Comparison of ENCODE assay signal across 8 cellular contexts in the genomic region with DNA sequence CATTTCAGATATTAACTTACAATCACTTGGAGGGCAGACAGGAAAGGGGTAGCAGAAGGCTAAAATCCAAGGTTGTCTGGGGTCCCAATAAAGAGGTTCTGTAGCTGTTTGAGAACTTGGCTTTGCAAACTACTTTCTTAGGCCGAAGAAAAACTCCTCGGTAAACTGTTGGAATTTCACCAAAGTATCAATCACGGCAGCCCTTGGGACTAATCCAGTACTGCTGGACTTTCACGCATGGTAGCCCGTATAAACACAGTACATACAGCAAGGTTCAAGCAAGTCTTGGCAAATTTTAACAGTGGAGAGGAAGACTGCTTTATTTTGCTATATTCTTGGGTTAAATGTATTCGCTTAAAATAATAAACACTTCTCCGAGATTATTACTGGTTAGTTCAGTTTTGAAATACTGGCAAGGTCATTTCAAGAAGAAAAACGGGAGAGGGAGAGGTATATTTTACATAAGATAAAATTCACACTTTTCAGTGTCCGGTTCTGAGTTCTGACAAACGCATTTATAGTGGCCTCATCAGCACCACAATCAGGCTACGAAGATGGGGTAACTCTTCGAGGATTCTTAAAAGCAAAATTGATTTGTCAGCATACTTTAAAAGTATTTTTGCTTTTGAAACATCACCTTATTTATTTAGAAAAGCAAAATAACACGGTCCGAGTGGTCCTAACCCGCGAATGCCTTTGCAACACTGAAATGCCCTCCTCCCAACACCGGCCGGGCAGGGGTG. TPM values are rescaled to one million over a fixed set of nuclear protein-coding genes. Genes with fewer than 3 reads are reported as not detected.
DNase-seq lines count a peak whose midpoint lies in the region; ATAC-seq and TF ChIP-seq lines count a peak whose summit lies in the region.

No MANE protein-coding gene starts in this region.

- ATAC-seq in activated T-helper 17 cell treated with anti-CD3 and anti-CD28 coated beads, Interleukin-2, amount 50 U/mL, for 72 hours (replicated peaks), result no peak
- no peak for ATAC-seq in stimulated activated effector memory CD8-positive, alpha-beta T cell treated with anti-CD3 and anti-CD28 coated beads, Interleukin-12 subunit alpha, Interleukin-12 subunit beta, amount 100 ng/mL, for 72 hours
- ATAC-seq in HG03432 (IDR thresholded peaks at IDR 0.05; ENCODE audit: unreplicated experiment), result no peak
- no peak for ATAC-seq in HG02623 (IDR thresholded peaks at IDR 0.05; ENCODE audit: unreplicated experiment)

- H3K36me3 Mint-ChIP-seq in activated T-helper 17 cell treated with anti-CD3 and anti-CD28 coated beads, Interleukin-2, amount 50 U/mL, for 72 hours (ENCODE audit: low read depth), result peaks cover 20% of the 10 kb centered on the region
- peaks cover 17% of the 10 kb centered on the region for H3K36me3 Mint-ChIP-seq in stimulated activated effector memory CD8-positive, alpha-beta T cell treated with anti-CD3 and anti-CD28 coated beads, Interleukin-12 subunit alpha, Interleukin-12 subunit beta, amount 100 ng/mL, for 72 hours

- H3K9me3 Mint-ChIP-seq in activated T-helper 17 cell treated with anti-CD3 and anti-CD28 coated beads, Interleukin-2, amount 50 U/mL, for 72 hours, result no peaks in the 10 kb centered on the region
- no peaks in the 10 kb centered on the region for H3K9me3 Mint-ChIP-seq in stimulated activated effector memory CD8-positive, alpha-beta T cell treated with anti-CD3 and anti-CD28 coated beads, Interleukin-12 subunit alpha, Interleukin-12 subunit beta, amount 100 ng/mL, for 72 hours

- peaks cover 36% of the 10 kb centered on the region for H3K4me1 Mint-ChIP-seq in activated T-helper 17 cell treated with anti-CD3 and anti-CD28 coated beads, Interleukin-2, amount 50 U/mL, for 72 hours
- peaks cover 57% of the 10 kb centered on the region for H3K4me1 Mint-ChIP-seq in stimulated activated effector memory CD8-positive, alpha-beta T cell treated with anti-CD3 and anti-CD28 coated beads, Interleukin-12 subunit alpha, Interleukin-12 subunit beta, amount 100 ng/mL, for 72 hours

- H3K27ac Mint-ChIP-seq in activated T-helper 17 cell treated with anti-CD3 and anti-CD28 coated beads, Interleukin-2, amount 50 U/mL, for 72 hours, result peak overlapping the region; percentile 76
- peak overlapping the region; percentile 83 for H3K27ac Mint-ChIP-seq in stimulated activated effector memory CD8-positive, alpha-beta T cell treated with anti-CD3 and anti-CD28 coated beads, Interleukin-12 subunit alpha, Interleukin-12 subunit beta, amount 100 ng/mL, for 72 hours

- H3K9me3 ChIP-seq in iPS-18c (ENCODE audit: control insufficient read depth, insufficient read depth, low read length), result no peaks in the 10 kb centered on the region

- H3K4me3 ChIP-seq in HFF-Myc (replicated peaks; ENCODE audit: low read depth, low read length) (peak overlapping the region; percentile 97), iPS-18c (ENCODE audit: insufficient read depth, low read depth, low read length) (peak overlapping the region; percentile 84)

- peak overlapping the region; percentile 86 for H3K4me3 Mint-ChIP-seq in activated T-helper 17 cell treated with anti-CD3 and anti-CD28 coated beads, Interleukin-2, amount 50 U/mL, for 72 hours
- peak overlapping the region; percentile 97 for H3K4me3 Mint-ChIP-seq in stimulated activated effector memory CD8-positive, alpha-beta T cell treated with anti-CD3 and anti-CD28 coated beads, Interleukin-12 subunit alpha, Interleukin-12 subunit beta, amount 100 ng/mL, for 72 hours

- no peak for TF ChIP-seq CTCF in HFF-Myc (IDR thresholded peaks at IDR 0.05; ENCODE audit: low read depth, low read length, missing control alignments)

- no peak for DNase-seq in HFF-Myc (ENCODE audit: extremely low read depth, low read depth)
- DNase-seq in stimulated activated effector memory CD8-positive, alpha-beta T cell treated with anti-CD3 and anti-CD28 coated beads, Interleukin-12 subunit alpha, Interleukin-12 subunit beta, amount 100 ng/mL, for 72 hours (ENCODE audit: low spot score in 2 of 2), result no peak
- DNase-seq in NAMALWA (ENCODE audit: low spot score), result no peak
- no peak for DNase-seq in stimulated activated CD4-positive, alpha-beta T cell treated with anti-CD3 and anti-CD28 coated beads, Interleukin-12 subunit alpha, Interleukin-12 subunit beta, amount 100 ng/mL, for 4 hours

- H3K27me3 Mint-ChIP-seq in activated T-helper 17 cell treated with anti-CD3 and anti-CD28 coated beads, Interleukin-2, amount 50 U/mL, for 72 hours, result no peaks in the 10 kb centered on the region

RNA-seq across cellular contexts. Expression of a gene that starts 1.3 kb away (rescaled TPM):
- 10 to 100 TPM; 32.8 to 53.2 TPM for total RNA-seq in activated T-helper 17 cell treated with anti-CD3 and anti-CD28 coated beads, Interleukin-2, amount 50 U/mL, for 72 hours

RNA-seq across cellular contexts. Expression of a gene that starts 1.9 kb away (rescaled TPM):
- total RNA-seq in activated T-helper 17 cell treated with anti-CD3 and anti-CD28 coated beads, Interleukin-2, amount 50 U/mL, for 72 hours, result 10 to 100 TPM; 65.7 to 89.0 TPM
